In genomic region chr2:69773201-69773600, GRCh38 we compare ENCODE assay signal across 10 cellular contexts. TPM values are rescaled to one million over a fixed set of nuclear protein-coding genes. Genes with fewer than 3 reads are reported as not detected.
DNase-seq lines count a peak whose midpoint lies in the region; ATAC-seq and TF ChIP-seq lines count a peak whose summit lies in the region.
"Had no signal": no experiment of that assay in that cellular context is flagged by ENCODE, and none has a peak within 500 bp of the region (broad histone marks: within the 10 kb centered on the region; RNA-seq: fewer than 3 reads in every experiment).

No MANE protein-coding gene starts in this region.

- H3K27me3 ChIP-seq in breast epithelium (no peaks in the 10 kb centered on the region), upper lobe of left lung (no peaks in the 10 kb centered on the region)

- TF ChIP-seq POLR2A in breast epithelium (IDR thresholded peaks at IDR 0.05) (no peak), upper lobe of left lung (IDR thresholded peaks at IDR 0.05) (no peak)

- no peak for TF ChIP-seq CTCF in MCF 10A (IDR thresholded peaks at IDR 0.05; ENCODE audit: unreplicated experiment)
- no peak for TF ChIP-seq CTCF in breast epithelium (IDR thresholded peaks at IDR 0.05)
- no peak for TF ChIP-seq CTCF in foreskin fibroblast (IDR thresholded peaks at IDR 0.05; ENCODE audit: low read depth, low read length)
- no peak for TF ChIP-seq CTCF in upper lobe of left lung (IDR thresholded peaks at IDR 0.05)

- H3K4me3 ChIP-seq in breast epithelium (no peak overlapping the region), foreskin fibroblast (ENCODE audit: low read depth in 1 of 2, low read length in 2 of 2) (no peak overlapping the region), upper lobe of left lung (no peak overlapping the region)

- H3K4me1 Mint-ChIP-seq in MCF 10A (ENCODE audit: insufficient read depth, unreplicated experiment), result peaks cover 26% of the 10 kb centered on the region
- peaks cover 64% of the 10 kb centered on the region for H3K4me1 Mint-ChIP-seq in activated T-cell treated with anti-CD3 and anti-CD28 coated beads, Interleukin-2, amount 50 U/mL, for 72 hours (ENCODE audit: low read depth)

- H3K27me3 Mint-ChIP-seq in MCF 10A (ENCODE audit: insufficient read depth, unreplicated experiment), result no peaks in the 10 kb centered on the region
- H3K27me3 Mint-ChIP-seq in activated T-cell treated with anti-CD3 and anti-CD28 coated beads, Interleukin-2, amount 50 U/mL, for 72 hours (ENCODE audit: low read depth), result no peaks in the 10 kb centered on the region

- no peak overlapping the region for H3K4me3 Mint-ChIP-seq in MCF 10A (ENCODE audit: unreplicated experiment)
- H3K4me3 Mint-ChIP-seq in activated T-cell treated with anti-CD3 and anti-CD28 coated beads, Interleukin-2, amount 50 U/mL, for 72 hours, result no peak overlapping the region

- intact Hi-C loops in MCF 10A (cut with micrococcal nuclease) (loop anchor here (5.0 kb wide), 1 partner anchor 44 kb away; no protein-coding TSS in a partner anchor), breast epithelium (cut with DNase I; ENCODE audit: low total_unique reads) (no loop called here)

- no peaks in the 10 kb centered on the region for H3K4me1 ChIP-seq in breast epithelium
- H3K4me1 ChIP-seq in upper lobe of left lung, result peaks cover 42 to 57% (median 51%) of the 10 kb centered on the region in 4 donors

- H3K9me3 ChIP-seq in breast epithelium (no peaks in the 10 kb centered on the region), upper lobe of left lung (no peaks in the 10 kb centered on the region)

- H3K27ac Mint-ChIP-seq in MCF 10A (ENCODE audit: low read depth, unreplicated experiment), result peak overlapping the region; percentile 57
- H3K27ac Mint-ChIP-seq in activated T-cell treated with anti-CD3 and anti-CD28 coated beads, Interleukin-2, amount 50 U/mL, for 72 hours, result no peak overlapping the region

- H3K36me3 Mint-ChIP-seq in MCF 10A (ENCODE audit: insufficient read depth, unreplicated experiment), result no peaks in the 10 kb centered on the region
- peaks cover 2 to 3% of the 10 kb centered on the region in 2 donors for H3K36me3 Mint-ChIP-seq in activated T-cell treated with anti-CD3 and anti-CD28 coated beads, Interleukin-2, amount 50 U/mL, for 72 hours (ENCODE audit: insufficient read depth in 2 of 2)

- peak; percentile 55 to 57 for ATAC-seq in activated T-cell treated with anti-CD3 and anti-CD28 coated beads, Interleukin-2, amount 50 U/mL, for 72 hours (replicated peaks in 1 of 2)
- ATAC-seq in upper lobe of left lung (ENCODE audit: low FRiP score in 2 of 2) (peak in 1 of 2 donors; percentile 59), HG03469 (IDR thresholded peaks at IDR 0.05; ENCODE audit: unreplicated experiment) (no peak), HG03457 (IDR thresholded peaks at IDR 0.05; ENCODE audit: unreplicated experiment) (no peak)

- TF ChIP-seq EP300 in upper lobe of left lung (IDR thresholded peaks at IDR 0.05), result peak in 1 of 4 donors; percentile 30

- CTCF ChIA-PET in MCF 10A (lab: Yijun Ruan, JAX), result interaction anchor here (0.7 kb wide), 1 partner anchor 17 kb away, joined by 3 read pairs; no protein-coding TSS in a partner anchor

- H3K36me3 ChIP-seq in breast epithelium (no peaks in the 10 kb centered on the region), upper lobe of left lung (no peaks in the 10 kb centered on the region)

- POLR2A ChIA-PET in MCF 10A (lab: Yijun Ruan, JAX), result interaction anchor here (0.6 to 8.9 kb wide), 6 partner anchors 8 to 314 kb away, joined by 3 to 90 read pairs (median 6); partner anchors contain the start of gene ANXA4

- no peaks in the 10 kb centered on the region for H3K9me3 Mint-ChIP-seq in MCF 10A (ENCODE audit: unreplicated experiment)
- H3K9me3 Mint-ChIP-seq in activated T-cell treated with anti-CD3 and anti-CD28 coated beads, Interleukin-2, amount 50 U/mL, for 72 hours, result peaks cover 0 to 2% of the 10 kb centered on the region in 2 donors

- H3K27ac ChIP-seq in breast epithelium (no peak overlapping the region), upper lobe of left lung (peak overlapping the region; percentile 61 to 80 (median 69))

- DNase-seq in MCF 10A (ENCODE audit: unreplicated experiment) (peak; percentile 48), breast epithelium (ENCODE audit: low spot score in 2 of 2) (no peak), foreskin fibroblast (peak; percentile 47 to 77), upper lobe of left lung (no peak), superior temporal gyrus (ENCODE audit: extremely low spot score) (no peak)
- DNase-seq in activated T-cell treated with anti-CD3 and anti-CD28 coated beads, Interleukin-2, amount 50 U/mL, for 72 hours, result peak; percentile 11 to 16
- DNase-seq: Caco-2, NCI-H524 had no signal

- no TSS peak for BruUV-seq in MCF 10A (replicated peaks; lab: Mats Ljungman, UMichigan)

RNA-seq across cellular contexts. Expression of gene ANXA4, which starts 31.3 kb away (rescaled TPM):
- total RNA-seq in MCF 10A (2022), result 79.8 and 82.9 TPM in 2 replicates
- total RNA-seq in breast epithelium, result 10 to 100 TPM; 61.6 to 77.1 (median 65.6) TPM
- total RNA-seq in activated T-cell treated with anti-CD3 and anti-CD28 coated beads, Interleukin-2, amount 50 U/mL, for 72 hours, result 10 to 100 TPM; 25.3 to 30.2 TPM
- 100 to 1,000 TPM in 5 of 6 donors, 10 to 100 TPM in 1; 84.0 to 214 (median 161) TPM for total RNA-seq in upper lobe of left lung

RNA-seq across cellular contexts. Expression of gene GMCL1, which starts 56.3 kb away (rescaled TPM):
- total RNA-seq in MCF 10A (2022) (13.2 and 13.6 TPM in 2 replicates), breast epithelium (10 to 100 TPM; 14.2 to 24.4 (median 18.4) TPM), upper lobe of left lung (10 to 100 TPM; 11.9 to 23.1 (median 17.5) TPM)
- 10 to 100 TPM; 23.7 to 25.4 TPM for total RNA-seq in activated T-cell treated with anti-CD3 and anti-CD28 coated beads, Interleukin-2, amount 50 U/mL, for 72 hours

Comparison
In these comparisons a context has a peak if more than half of its experiments do, and no peak if none do; other contexts are left out.
1. DNase-seq: peak in MCF 10A (single experiment), activated T-cell treated with anti-CD3 and anti-CD28 coated beads, Interleukin-2, amount 50 U/mL, for 72 hours (2 of 2) and foreskin fibroblast (2 of 2); none in breast epithelium (0 of 2), upper lobe of left lung (0 of 2) and superior temporal gyrus (single experiment).
2. H3K27ac ChIP-seq: peak in upper lobe of left lung (4 of 4); none in breast epithelium (0 of 2).
3. ATAC-seq: peak in activated T-cell treated with anti-CD3 and anti-CD28 coated beads, Interleukin-2, amount 50 U/mL, for 72 hours (2 of 2); none in HG03469 (single experiment) and HG03457 (single experiment).